Comparison of ENCODE assay signal across 17 cellular contexts in the genomic region with DNA sequence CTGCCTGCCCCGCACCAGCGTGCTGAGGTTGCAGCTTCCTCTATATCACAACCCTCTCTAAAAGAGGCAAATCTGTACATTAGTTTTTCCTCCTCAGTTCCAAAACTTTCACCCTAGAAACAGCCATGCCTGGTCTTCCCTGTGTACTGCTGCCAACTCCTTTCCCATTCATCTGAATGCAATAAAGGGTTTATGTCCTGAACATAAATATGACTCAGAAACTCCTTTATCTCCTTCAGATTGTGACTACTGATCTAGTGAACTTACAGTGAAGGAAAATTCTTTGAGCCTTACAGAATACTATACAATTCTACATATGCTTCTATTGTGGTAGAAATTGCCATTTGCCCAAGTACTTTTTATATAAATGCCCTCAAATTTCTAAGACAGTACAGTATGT.
DNase-seq lines count a peak whose midpoint lies in the region; ATAC-seq and TF ChIP-seq lines count a peak whose summit lies in the region.
"Had no signal": no experiment of that assay in that cellular context is flagged by ENCODE, and none has a peak within 500 bp of the region (broad histone marks: within the 10 kb centered on the region; RNA-seq: fewer than 3 reads in every experiment).

No MANE protein-coding gene starts in this region.

- in situ Hi-C loops in Panc1 (cut with HindIII; ENCODE audit: low pct_unique_long_range_greater_than_20kb, low sequenced_read_pairs) = no loop called here

- intact Hi-C loops in Panc1 (cut with micrococcal nuclease; ENCODE audit: unreplicated experiment) (no loop called here), mucosa of descending colon (cut with DNase I, micrococcal nuclease) (no loop called here)

- no TSS peak for BruUV-seq in Panc1 (replicated peaks; lab: Mats Ljungman, UMichigan)

- H3K9me3 ChIP-seq in Panc1 (ENCODE audit: control insufficient read depth, insufficient read depth, low read depth, low read length) = peaks cover 4% of the 10 kb centered on the region; the same call in 1 of the 2 replicates
- no peaks in the 10 kb centered on the region for H3K9me3 ChIP-seq in mucosa of descending colon
- H3K9me3 ChIP-seq: prostate gland had no signal

- no peaks in the 10 kb centered on the region for H3K36me3 ChIP-seq in Panc1 (ENCODE audit: control insufficient read depth, insufficient read depth, low read length)
- no peaks in the 10 kb centered on the region for H3K36me3 ChIP-seq in mucosa of descending colon (ENCODE audit: low read depth)
- H3K36me3 ChIP-seq: prostate gland had no signal

- H3K27ac ChIP-seq in Panc1 (ENCODE audit: low read length) = no peak overlapping the region
- H3K27ac ChIP-seq: prostate gland had no signal

- no peak overlapping the region for H3K4me3 ChIP-seq in Panc1 (ENCODE audit: low read depth in 2 of 2, low read length in 2 of 2)
- H3K4me3 ChIP-seq in mucosa of descending colon = no peak overlapping the region
- H3K4me3 ChIP-seq: prostate gland had no signal

- ATAC-seq in Panc1 (peak; percentile 66; the same call in 1 of the 2 replicates), mucosa of descending colon (peak; percentile 89), GM19351 (IDR thresholded peaks at IDR 0.05; ENCODE audit: unreplicated experiment) (no peak), HG03097 (IDR thresholded peaks at IDR 0.05; ENCODE audit: low FRiP score, unreplicated experiment) (no peak), HG03108 (IDR thresholded peaks at IDR 0.05; ENCODE audit: unreplicated experiment) (no peak)
- ATAC-seq: activated T-cell treated with anti-CD3 and anti-CD28 coated beads, Interleukin-2, amount 50 U/mL, for 72 hours had no signal

- CTCF ChIA-PET in Panc1 (lab: Charles Lee) = no interaction called here

- TF ChIP-seq CTCF in Panc1 (IDR thresholded peaks at IDR 0.05) (no peak), mucosa of descending colon (IDR thresholded peaks at IDR 0.05) (no peak)

- POLR2A ChIA-PET in Panc1 (lab: Charles Lee) = no interaction called here

- no peaks in the 10 kb centered on the region for H3K27me3 ChIP-seq in Panc1 (ENCODE audit: control insufficient read depth, insufficient read depth, low read length)

- DNase-seq in ELR (ENCODE audit: low read depth) (peak; percentile 73), Panc1 (ENCODE audit: low read depth, low spot score) (no peak), dedifferentiated amniotic fluid mesenchymal stem cell (ENCODE audit: extremely low spot score) (peak; percentile 19), mucosa of descending colon (peak in 2 of 3 donors; percentile 9 to 24), NCI-H1417 treated with DMSO at 0.1 percent for 48 hours (lab: John Stamatoyannopoulos, UW) (no peak)
- DNase-seq: activated CD4-positive, alpha-beta T cell treated with anti-CD3 and anti-CD28 coated beads, Interleukin-2, amount 50 U/mL, for 1 hour; activated T-cell treated with anti-CD3 and anti-CD28 coated beads, Interleukin-2, amount 50 U/mL, for 72 hours; C1 segment of cervical spinal cord; DMS79 treated with DMSO at 0.1 percent for 48 hours; islet precursor cell; NCI-H1694; NCI-H526 treated with DMSO at 0.1 percent for 48 hours; T-helper 2 cell had no signal

- H3K4me1 ChIP-seq in Panc1 (ENCODE audit: control insufficient read depth, insufficient read depth, low read length) = no peaks in the 10 kb centered on the region
- peaks cover 16% of the 10 kb centered on the region for H3K4me1 ChIP-seq in mucosa of descending colon (ENCODE audit: low read depth)
- H3K4me1 ChIP-seq: prostate gland had no signal

Comparison
In these comparisons a context has a peak if more than half of its experiments do, and no peak if none do; other contexts are left out.
1. DNase-seq: peak in ELR (single experiment), dedifferentiated amniotic fluid mesenchymal stem cell (single experiment) and mucosa of descending colon (2 of 3); none in Panc1 (single experiment) and NCI-H1417 treated with DMSO at 0.1 percent for 48 hours (single experiment).
2. ATAC-seq: peak in Panc1 (single experiment) and mucosa of descending colon (single experiment); none in GM19351 (single experiment), HG03097 (single experiment) and HG03108 (single experiment).